1 cellular context compared by ENCODE assay signal in the genomic region with DNA sequence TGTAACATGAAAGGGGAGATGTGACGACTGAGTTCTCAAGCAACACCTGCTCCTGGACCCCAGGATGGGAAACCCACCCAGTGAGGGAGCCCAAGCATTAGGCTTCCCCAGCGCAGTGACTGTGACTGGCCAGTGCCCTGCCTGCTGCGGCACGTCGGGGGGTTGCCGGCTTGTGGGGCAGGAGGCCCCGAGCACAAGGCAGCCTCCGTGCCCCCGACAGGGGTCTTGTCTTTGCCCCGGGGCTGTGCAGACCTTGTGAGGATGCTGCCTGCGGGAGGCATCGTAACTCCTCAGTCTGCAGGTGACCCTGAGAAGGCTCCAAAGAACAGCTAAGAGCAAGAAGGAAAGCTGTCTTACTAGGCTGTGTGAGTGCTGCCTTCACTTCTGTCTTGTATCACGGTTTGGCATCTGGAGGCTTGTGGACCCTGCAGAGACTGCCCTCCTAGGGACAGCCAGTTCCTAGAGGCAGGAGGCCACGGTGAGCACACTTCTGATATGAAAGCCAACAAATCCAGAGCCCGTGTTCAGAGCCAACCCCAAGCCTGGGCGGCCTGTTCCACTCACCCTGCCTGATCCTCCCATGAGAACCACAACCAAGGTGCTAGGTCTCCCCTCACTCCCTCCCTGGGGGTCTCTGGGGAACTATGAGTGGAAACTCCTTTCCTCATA.
TF ChIP-seq lines count a peak whose summit lies in the region.

No MANE protein-coding gene starts in this region.

TF ChIP-seq in IMR-90, 13 proteins besides CTCF, POLR2A, EP300 and RAD21:
- TF ChIP-seq BHLHE40 (IDR thresholded peaks at IDR 0.05; ENCODE audit: low read depth, low read length) (no peak), RCOR1 (IDR thresholded peaks at IDR 0.05; ENCODE audit: insufficient replicate concordance, low read length) (no peak), CHD1 (IDR thresholded peaks at IDR 0.05; ENCODE audit: low read depth, low read length) (no peak), NFE2L2 (IDR thresholded peaks at IDR 0.05; ENCODE audit: low read depth, low read length) (no peak), SMC3 (IDR thresholded peaks at IDR 0.05; ENCODE audit: low read depth, low read length) (no peak), MAZ (IDR thresholded peaks at IDR 0.05; ENCODE audit: borderline replicate concordance, low read depth, low read length) (no peak), FOS (IDR thresholded peaks at IDR 0.05; ENCODE audit: low read depth, low read length) (no peak), MAFK (IDR thresholded peaks at IDR 0.05; ENCODE audit: low read depth, low read length) (no peak), RFX5 (IDR thresholded peaks at IDR 0.05; ENCODE audit: low read depth, low read length) (no peak), CEBPB (IDR thresholded peaks at IDR 0.05; ENCODE audit: low read depth, low read length) (no peak), MXI1 (IDR thresholded peaks at IDR 0.05; ENCODE audit: borderline replicate concordance, low read depth, low read length) (no peak)
- TF ChIP-seq, protein P1, sequence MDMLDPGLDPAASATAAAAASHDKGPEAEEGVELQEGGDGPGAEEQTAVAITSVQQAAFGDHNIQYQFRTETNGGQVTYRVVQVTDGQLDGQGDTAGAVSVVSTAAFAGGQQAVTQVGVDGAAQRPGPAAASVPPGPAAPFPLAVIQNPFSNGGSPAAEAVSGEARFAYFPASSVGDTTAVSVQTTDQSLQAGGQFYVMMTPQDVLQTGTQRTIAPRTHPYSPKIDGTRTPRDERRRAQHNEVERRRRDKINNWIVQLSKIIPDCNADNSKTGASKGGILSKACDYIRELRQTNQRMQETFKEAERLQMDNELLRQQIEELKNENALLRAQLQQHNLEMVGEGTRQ (IDR thresholded peaks at IDR 0.05; ENCODE audit: low read depth, low read length): no peak
- TF ChIP-seq, protein P2, sequence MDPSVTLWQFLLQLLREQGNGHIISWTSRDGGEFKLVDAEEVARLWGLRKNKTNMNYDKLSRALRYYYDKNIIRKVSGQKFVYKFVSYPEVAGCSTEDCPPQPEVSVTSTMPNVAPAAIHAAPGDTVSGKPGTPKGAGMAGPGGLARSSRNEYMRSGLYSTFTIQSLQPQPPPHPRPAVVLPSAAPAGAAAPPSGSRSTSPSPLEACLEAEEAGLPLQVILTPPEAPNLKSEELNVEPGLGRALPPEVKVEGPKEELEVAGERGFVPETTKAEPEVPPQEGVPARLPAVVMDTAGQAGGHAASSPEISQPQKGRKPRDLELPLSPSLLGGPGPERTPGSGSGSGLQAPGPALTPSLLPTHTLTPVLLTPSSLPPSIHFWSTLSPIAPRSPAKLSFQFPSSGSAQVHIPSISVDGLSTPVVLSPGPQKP (IDR thresholded peaks at IDR 0.05; ENCODE audit: borderline replicate concordance, low read depth, low read length): no peak
